ENCODE assay signal across 21 cellular contexts in genomic region chr11:12968101-12968500, GRCh38. TPM values are rescaled to one million over a fixed set of nuclear protein-coding genes. Genes with fewer than 3 reads are reported as not detected.
"Had no signal": no experiment of that assay in that cellular context is flagged by ENCODE, and none has a peak within 500 bp of the region (broad histone marks: within the 10 kb centered on the region; RNA-seq: fewer than 3 reads in every experiment).

No MANE protein-coding gene starts in this region.

- H3K4me1 ChIP-seq: adrenal gland, breast epithelium, left lung, psoas muscle had no signal

- ATAC-seq: activated naive CD4-positive, alpha-beta T cell treated with anti-CD3 and anti-CD28 coated beads, Interleukin-2, amount 50 U/mL, for 72 hours; left lung; naive thymus-derived CD4-positive, alpha-beta T cell; psoas muscle; stimulated activated naive CD8-positive, alpha-beta T cell treated with anti-CD3 and anti-CD28 coated beads, Interleukin-15, amount 100 ng/mL, for 72 hours had no signal

- H3K4me2 ChIP-seq: smooth muscle cell had no signal

- FAIRE-seq: astrocyte had no signal

- H3K9me3 ChIP-seq: adrenal gland, breast epithelium, left lung, ovary, psoas muscle had no signal

- H3K27me3 ChIP-seq: breast epithelium, left lung, ovary had no signal

- H3K4me3 ChIP-seq: adrenal gland, breast epithelium, left lung, ovary, psoas muscle, smooth muscle cell had no signal

- DNase-seq: activated CD4-positive, alpha-beta T cell treated with anti-CD3 and anti-CD28 coated beads for 1 hour; activated gamma-delta T cell treated with Interleukin-2 at 50 U/mL for 16 hours; adrenal gland; cerebellar nuclear complex; effector CD4-positive, alpha-beta T cell; foreskin fibroblast; hypothalamus; islet precursor cell; left lung; naive thymus-derived CD4-positive, alpha-beta T cell; ovary; psoas muscle; stimulated activated CD4-positive, alpha-beta T cell treated with anti-CD3 and anti-CD28 coated beads, Interleukin-4, amount 100 ng/mL, for 1 hour; stimulated activated naive CD8-positive, alpha-beta T cell treated with anti-CD3 and anti-CD28 coated beads, Interleukin-15, amount 100 ng/mL, for 72 hours; WERI-Rb-1 had no signal

- H3K27ac ChIP-seq: adrenal gland, left lung, ovary, psoas muscle, WERI-Rb-1 had no signal

- H3K36me3 ChIP-seq: adrenal gland, breast epithelium, left lung, ovary, WERI-Rb-1 had no signal

RNA-seq across cellular contexts. Expression of gene RASSF10, which starts 41.0 kb away (rescaled TPM):
- total RNA-seq: activated naive CD4-positive, alpha-beta T cell treated with anti-CD3 and anti-CD28 coated beads, Interleukin-2, amount 50 U/mL, for 72 hours; activated T-helper 1 cell treated with anti-CD3 and anti-CD28 coated beads, Interleukin-12 subunit alpha, Interleukin-12 subunit beta, Interleukin-2, Interleukin-4 antibody, amounts not matched to agents 30 ng/mL and 10 ng/mL and 1 ng/mL, durations not matched to agents 14 hours and 24 hours and 36 hours; adrenal gland; naive thymus-derived CD4-positive, alpha-beta T cell; T-helper 2 cell treated with Interferon-gamma antibody and Interleukin-4, amounts not matched to agents 100 ng/mL and 5 ng/mL, for 36 hours had no signal
- polyA plus RNA-seq: naive thymus-derived CD4-positive, alpha-beta T cell; smooth muscle cell had no signal
